In the genomic region with DNA sequence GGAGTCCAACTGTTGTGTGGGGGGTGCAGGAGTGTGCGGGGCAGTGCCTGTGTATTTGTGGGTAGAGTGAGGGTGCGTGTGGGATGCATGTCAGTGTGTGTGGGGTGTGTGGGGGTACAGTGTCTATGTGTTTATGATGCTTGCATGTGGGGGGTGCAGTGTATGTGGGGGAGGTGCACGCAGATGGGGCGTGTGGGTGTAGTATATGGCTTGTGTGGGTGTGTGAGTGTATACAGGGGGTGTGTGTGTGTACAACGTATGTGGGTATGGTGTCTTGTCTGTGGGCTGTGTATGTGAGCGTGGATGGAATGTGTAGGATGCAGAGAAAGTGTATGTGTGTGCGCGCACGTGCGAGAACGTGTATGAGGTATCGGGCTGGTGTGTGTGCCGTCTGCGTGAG, we compare ENCODE assay signal across 21 cellular contexts.
DNase-seq lines count a peak whose midpoint lies in the region; ATAC-seq, FAIRE-seq and TF ChIP-seq lines count a peak whose summit lies in the region.
"Had no signal": no experiment of that assay in that cellular context is flagged by ENCODE, and none has a peak within 500 bp of the region (broad histone marks: within the 10 kb centered on the region; RNA-seq: fewer than 3 reads in every experiment).

No MANE protein-coding gene starts in this region.

- H2BK15ac ChIP-seq in H1 (ENCODE audit: low read length) = no peak overlapping the region

- no peaks in the 10 kb centered on the region for H3F3A ChIP-seq in neural progenitor cell (ENCODE audit: low read depth)

- 85% methylated on average over 14 of the region's 14 CpGs; no CpG with 5 or more reads in 1 of the 2 experiments for WGBS in H1 (ENCODE audit: extremely low coverage in 1 of 2, insufficient coverage in 1 of 2, insufficient read length in 1 of 2, insufficient replicate concordance in 2 of 2, low coverage in 1 of 2, low lambda C conversion rate in 2 of 2, missing lambda C conversion rate in 1 of 2), 2 experiments
- 89 to 94% (median 91%) methylated on average over 14 of the region's 14 CpGs for WGBS in heart left ventricle, 4 donors

- H3K27ac ChIP-seq in H1 (ENCODE audit: low read depth, low read length) (no peak overlapping the region), neural progenitor cell (no peak overlapping the region), heart left ventricle (no peak overlapping the region)
- H3K27ac ChIP-seq: A549, HL-60 had no signal

- no peak for TF ChIP-seq RAD21 in H1 (IDR thresholded peaks at IDR 0.05 in 1 of 2, conservative IDR thresholded peaks at IDR 0.05 in 1 of 2; ENCODE audit: low read depth in 2 of 2, low read length in 2 of 2)

- DNase-seq in WTC11 (ENCODE audit: low spot score) = no peak
- no peak for DNase-seq in H1 (ENCODE audit: low read depth in 1 of 2, low spot score in 2 of 2)
- DNase-seq in neural progenitor cell (ENCODE audit: low spot score) = no peak
- no peak for DNase-seq in NCI-H774 (lab: John Stamatoyannopoulos, UW)
- DNase-seq in RCC 7860 (ENCODE audit: low spot score) = no peak
- DNase-seq in heart left ventricle = no peak
- DNase-seq in OCI-M2 (lab: John Stamatoyannopoulos, UW; ENCODE audit: unreplicated experiment) = no peak
- DNase-seq: BE2C; CD4-positive, alpha-beta memory T cell; COR-L47; DMS153; DMS79 treated with DMSO at 0.1 percent for 48 hours; EL; IMR-90 had no signal

- H4K5ac ChIP-seq in H1 (ENCODE audit: insufficient read length, low read depth, low read length) = no peak overlapping the region

- no peak overlapping the region for H2AFZ ChIP-seq in H1 (ENCODE audit: low read length)
- H2AFZ ChIP-seq in neural progenitor cell (replicated peaks) = no peak overlapping the region

- no peak overlapping the region for H4K8ac ChIP-seq in H1 (ENCODE audit: extremely low read depth, insufficient read depth, low read length)

- no peak overlapping the region for H3K18ac ChIP-seq in H1 (ENCODE audit: extremely low read depth, low read length)

- H2BK20ac ChIP-seq in H1 (ENCODE audit: low read length) = no peak overlapping the region

- no peak overlapping the region for H3K4me3 ChIP-seq in H1 (ENCODE audit: extremely low read depth in 1 of 4, insufficient read depth in 2 of 4, low read depth in 3 of 4, low read length in 4 of 4)
- H3K4me3 ChIP-seq in neural progenitor cell = no peak overlapping the region
- H3K4me3 ChIP-seq in heart left ventricle = no peak overlapping the region
- H3K4me3 ChIP-seq: A549 had no signal

- H3K14ac ChIP-seq in H1 (ENCODE audit: insufficient read length) = no peak overlapping the region

- POLR2A ChIA-PET in WTC11 (lab: Charles Lee) = no interaction called here
- POLR2A ChIA-PET in H1 (lab: Charles Lee; ENCODE audit: partially characterized antibody) = interaction anchor here (1.2 kb wide), 1 partner anchor 8 kb away, joined by 3 read pairs; no protein-coding TSS in a partner anchor

- no peaks in the 10 kb centered on the region for H3K4me1 ChIP-seq in H1 (replicated peaks in 1 of 4; ENCODE audit: control insufficient read depth in 3 of 4, insufficient read depth in 4 of 4, low read length in 3 of 4)
- no peaks in the 10 kb centered on the region for H3K4me1 ChIP-seq in neural progenitor cell
- peaks cover 0 to 21% (median 0%) of the 10 kb centered on the region in 12 donors for H3K4me1 ChIP-seq in heart left ventricle
- H3K4me1 ChIP-seq: A549, BE2C had no signal

- ATAC-seq in WTC11 (no peak), heart left ventricle (no peak)
- ATAC-seq: A549, HCT116 had no signal

- H3K36me3 Mint-ChIP-seq in WTC11 (no peaks in the 10 kb centered on the region), neural progenitor cell (peaks cover 58% of the 10 kb centered on the region)

- H2AK5ac ChIP-seq in H1 (ENCODE audit: low read depth, low read length) = peak overlapping the region; percentile 53; the same call in 1 of the 2 replicates

- no peaks in the 10 kb centered on the region for H3K36me3 ChIP-seq in H1 (ENCODE audit: control insufficient read depth in 2 of 4, insufficient read depth in 4 of 4, low read length in 3 of 4)
- no peaks in the 10 kb centered on the region for H3K36me3 ChIP-seq in neural progenitor cell
- H3K36me3 ChIP-seq in heart left ventricle = peaks cover 0 to 56% (median 38%) of the 10 kb centered on the region in 9 donors

- H2BK5ac ChIP-seq in H1 (ENCODE audit: low read depth, low read length) = no peak overlapping the region

- H3K9ac ChIP-seq in H1 (replicated peaks in 1 of 4; ENCODE audit: extremely low read depth in 1 of 4, low read depth in 3 of 4, low read length in 3 of 4) = no peak overlapping the region
- no peak overlapping the region for H3K9ac ChIP-seq in neural progenitor cell

- H3K23ac ChIP-seq in H1 (ENCODE audit: insufficient read length) = peak overlapping the region; percentile 39

- H2BK12ac ChIP-seq in H1 (ENCODE audit: low read depth, low read length) = no peak overlapping the region

- no peak for TF ChIP-seq CTCF in WTC11 (IDR thresholded peaks at IDR 0.05)
- TF ChIP-seq CTCF in H1 (IDR thresholded peaks at IDR 0.05; ENCODE audit: control extremely low read depth in 1 of 3, insufficient read depth in 1 of 3, low read depth in 1 of 3, low read length in 3 of 3) = no peak
- TF ChIP-seq CTCF in neural progenitor cell (IDR thresholded peaks at IDR 0.05) = no peak
- TF ChIP-seq CTCF in heart left ventricle (IDR thresholded peaks at IDR 0.05) = no peak

- H3K27me3 Mint-ChIP-seq in WTC11 (ENCODE audit: low read depth) (no peaks in the 10 kb centered on the region), neural progenitor cell (ENCODE audit: insufficient read depth, low read depth) (no peaks in the 10 kb centered on the region)
- H3K27me3 Mint-ChIP-seq: CD4-positive, alpha-beta memory T cell had no signal

- H3K9me3 ChIP-seq in H1 (ENCODE audit: insufficient read depth in 2 of 2, low read depth in 1 of 2, low read length in 1 of 2) (peaks cover 0 to 2% of the 10 kb centered on the region in 2 experiments; a peak in 1 of 4 replicates), neural progenitor cell (ENCODE audit: low read depth) (no peaks in the 10 kb centered on the region), heart left ventricle (peaks cover 0 to 7% (median 0%) of the 10 kb centered on the region in 12 donors)
- H3K9me3 ChIP-seq: A549, BE2C had no signal

- CTCF ChIA-PET in WTC11 (lab: Charles Lee) (no interaction called here), H1 (lab: Charles Lee; ENCODE audit: partially characterized antibody) (interaction anchor here (1.0 kb wide), 1 partner anchor 31 kb away, joined by 3 read pairs; no protein-coding TSS in a partner anchor)

- H3K79me1 ChIP-seq in H1 (ENCODE audit: low read depth, low read length) = no peaks in the 10 kb centered on the region

- no peak overlapping the region for H2BK120ac ChIP-seq in H1 (replicated peaks; ENCODE audit: low read depth, low read length)

- TF ChIP-seq POLR2A in H1 (IDR thresholded peaks at IDR 0.05; ENCODE audit: control extremely low read depth in 1 of 2, low read depth in 2 of 2, low read length in 2 of 2) (no peak), heart left ventricle (IDR thresholded peaks at IDR 0.05) (no peak)

- H3K4me3 Mint-ChIP-seq in WTC11 = no peak overlapping the region
- no peak overlapping the region for H3K4me3 Mint-ChIP-seq in neural progenitor cell
- H3K4me3 Mint-ChIP-seq: CD4-positive, alpha-beta memory T cell had no signal

- H3K27me3 ChIP-seq in H1 (replicated peaks in 1 of 4; ENCODE audit: control insufficient read depth in 3 of 4, extremely low read depth in 1 of 4, insufficient read depth in 3 of 4, low read length in 3 of 4) = no peaks in the 10 kb centered on the region
- no peaks in the 10 kb centered on the region for H3K27me3 ChIP-seq in neural progenitor cell
- H3K27me3 ChIP-seq in heart left ventricle = no peaks in the 10 kb centered on the region
- H3K27me3 ChIP-seq: BE2C had no signal

- H3K4ac ChIP-seq in H1 (replicated peaks; ENCODE audit: insufficient read length, low read depth, low read length) = peak overlapping the region; percentile 60

- no peak for FAIRE-seq in H1 (lab: Jason Lieb, UNC)
- FAIRE-seq in RCC 7860 (lab: Jason Lieb, UNC) = no peak
- FAIRE-seq: A549, D721Med, G401.6, GM12892, H54 had no signal

- H3K4me2 ChIP-seq in H1 (ENCODE audit: insufficient read depth in 1 of 2, low read depth in 2 of 2, low read length in 2 of 2) (no peak overlapping the region), neural progenitor cell (no peak overlapping the region)
- H3K4me2 ChIP-seq: A549 had no signal

- intact Hi-C loops in heart left ventricle (cut with DNase I) = no loop called here

- no peaks in the 10 kb centered on the region; a peak in 1 of 4 replicates for H3K79me2 ChIP-seq in H1 (ENCODE audit: control insufficient read depth in 1 of 2, insufficient read depth in 2 of 2, low read length in 2 of 2)
- no peaks in the 10 kb centered on the region for H3K79me2 ChIP-seq in neural progenitor cell (ENCODE audit: low read depth)

- peaks cover 5% of the 10 kb centered on the region; the same call in 1 of the 2 replicates for H3K4me1 Mint-ChIP-seq in WTC11
- peaks cover 23% of the 10 kb centered on the region for H3K4me1 Mint-ChIP-seq in neural progenitor cell
- H3K4me1 Mint-ChIP-seq: CD4-positive, alpha-beta memory T cell had no signal

- H3K9me3 Mint-ChIP-seq in WTC11 = peaks cover 6% of the 10 kb centered on the region; the same call in 1 of the 2 replicates
- H3K9me3 Mint-ChIP-seq in neural progenitor cell = no peaks in the 10 kb centered on the region

- H3K56ac ChIP-seq in H1 (replicated peaks; ENCODE audit: insufficient read length, low read depth, low read length) = no peak overlapping the region

- TF ChIP-seq EP300 in H1 (IDR thresholded peaks at IDR 0.05; ENCODE audit: borderline replicate concordance in 1 of 2, low read depth in 2 of 2, low read length in 2 of 2) = no peak

- H4K91ac ChIP-seq in H1 (replicated peaks; ENCODE audit: insufficient read length, low read length) = no peak overlapping the region

- peaks cover 3% of the 10 kb centered on the region; the same call in 1 of the 2 replicates for H3K23me2 ChIP-seq in H1 (ENCODE audit: low read depth, low read length)

- peaks cover 0 to 2% of the 10 kb centered on the region in 2 experiments for H4K20me1 ChIP-seq in H1 (replicated peaks in 1 of 2; ENCODE audit: control insufficient read depth in 1 of 2, insufficient read depth in 2 of 2, low read length in 2 of 2)
- no peaks in the 10 kb centered on the region for H4K20me1 ChIP-seq in neural progenitor cell (ENCODE audit: low read depth)

- H3K27ac Mint-ChIP-seq in WTC11 (0 out of 2 replicates have a peak overlapping the region, but pooled peaks have one; percentile 13), neural progenitor cell (peak overlapping the region; percentile 1)
- H3K27ac Mint-ChIP-seq: CD4-positive, alpha-beta memory T cell had no signal

TF ChIP-seq in H1, 55 proteins besides CTCF, POLR2A, EP300 and RAD21 (continues in another document):
- TF ChIP-seq POLR2AphosphoS5 (IDR thresholded peaks at IDR 0.05; ENCODE audit: low read depth, low read length) (no peak), RNF2 (IDR thresholded peaks at IDR 0.05; ENCODE audit: borderline replicate concordance, low read depth, low read length, missing control alignments, poor library complexity, severe bottlenecking) (no peak), CTBP2 (IDR thresholded peaks at IDR 0.05; ENCODE audit: borderline replicate concordance, insufficient read depth, insufficient read length, low read length) (no peak), GTF2F1 (IDR thresholded peaks at IDR 0.05; ENCODE audit: borderline replicate concordance, low read depth, low read length) (no peak), YY1 (IDR thresholded peaks at IDR 0.05; ENCODE audit: low read depth, low read length) (no peak), BACH1 (IDR thresholded peaks at IDR 0.05; ENCODE audit: low read length) (no peak)
